8 cellular contexts compared by ENCODE assay signal in genomic region chr9:78235296-78235770, GRCh38. TPM values are rescaled to one million over a fixed set of nuclear protein-coding genes. Genes with fewer than 3 reads are reported as not detected.
A peak's percentile ranks its signal among the peaks of the same experiment; 100 is the strongest.
DNase-seq lines count a peak whose midpoint lies in the region; ATAC-seq and TF ChIP-seq lines count a peak whose summit lies in the region.

No MANE protein-coding gene starts in this region.

- peak overlapping the region; percentile 93 for H3K27ac Mint-ChIP-seq in T-helper 1 cell treated with Interleukin-12 subunit alpha and Interleukin-12 subunit beta and Interleukin-4 antibody, amounts not matched to agents 30 μg/mL and 1 μg/mL, for 36 hours
- peak overlapping the region; percentile 91 for H3K27ac Mint-ChIP-seq in activated CD4-positive, alpha-beta memory T cell treated with anti-CD3 and anti-CD28 coated beads for 36 hours
- no peak overlapping the region for H3K27ac Mint-ChIP-seq in glutamatergic neuron (ENCODE audit: unreplicated experiment)

- CTCF ChIA-PET in activated CD4-positive, alpha-beta memory T cell treated with anti-CD3 and anti-CD28 coated beads for 36 hours (lab: Charles Lee) = interaction anchor here (1.1 to 1.4 kb wide), 2 partner anchors 20 to 120 kb away, joined by 3 to 5 read pairs; no protein-coding TSS in a partner anchor

- H3K27me3 Mint-ChIP-seq in T-helper 1 cell treated with Interleukin-12 subunit alpha and Interleukin-12 subunit beta and Interleukin-4 antibody, amounts not matched to agents 30 μg/mL and 1 μg/mL, for 36 hours (ENCODE audit: low read depth) = peaks cover 5% of the 10 kb centered on the region
- no peaks in the 10 kb centered on the region for H3K27me3 Mint-ChIP-seq in activated CD4-positive, alpha-beta memory T cell treated with anti-CD3 and anti-CD28 coated beads for 36 hours
- H3K27me3 Mint-ChIP-seq in glutamatergic neuron (ENCODE audit: unreplicated experiment) = peaks cover 2% of the 10 kb centered on the region

- intact Hi-C loops in activated CD4-positive, alpha-beta memory T cell treated with anti-CD3 and anti-CD28 coated beads for 36 hours (cut with micrococcal nuclease) = loop anchor here (5.0 to 10.0 kb wide), 2 partner anchors 203 to 1061 kb away; partner anchors contain the start of genes GNAQ and VPS13A
- intact Hi-C loops in prostate gland (cut with DNase I) = no loop called here

- no peaks in the 10 kb centered on the region for H3K9me3 ChIP-seq in prostate gland

- no peaks in the 10 kb centered on the region for H3K36me3 ChIP-seq in prostate gland

- H3K4me1 Mint-ChIP-seq in T-helper 1 cell treated with Interleukin-12 subunit alpha and Interleukin-12 subunit beta and Interleukin-4 antibody, amounts not matched to agents 30 μg/mL and 1 μg/mL, for 36 hours (ENCODE audit: low read depth) = peaks cover 28% of the 10 kb centered on the region
- H3K4me1 Mint-ChIP-seq in activated CD4-positive, alpha-beta memory T cell treated with anti-CD3 and anti-CD28 coated beads for 36 hours (ENCODE audit: low read depth) = peaks cover 31% of the 10 kb centered on the region
- H3K4me1 Mint-ChIP-seq in glutamatergic neuron (ENCODE audit: low read depth, unreplicated experiment) = peaks cover 10% of the 10 kb centered on the region

- DNase-seq in T-helper 1 cell (no peak), glutamatergic neuron (no peak), prostate gland (ENCODE audit: low spot score) (no peak), islet precursor cell (no peak), NCI-H2227 (lab: John Stamatoyannopoulos, UW; ENCODE audit: unreplicated experiment) (no peak)
- no peak for DNase-seq in activated CD4-positive, alpha-beta memory T cell treated with anti-CD3 and anti-CD28 coated beads for 36 hours

- no peaks in the 10 kb centered on the region for H3K27me3 ChIP-seq in prostate gland (replicated peaks; ENCODE audit: insufficient read depth)

- H3K4me1 ChIP-seq in prostate gland (replicated peaks) = no peaks in the 10 kb centered on the region

- no peak for ATAC-seq in HG02938 (IDR thresholded peaks at IDR 0.05; ENCODE audit: unreplicated experiment)

- H3K4me3 Mint-ChIP-seq in T-helper 1 cell treated with Interleukin-12 subunit alpha and Interleukin-12 subunit beta and Interleukin-4 antibody, amounts not matched to agents 30 μg/mL and 1 μg/mL, for 36 hours = no peak overlapping the region
- peak overlapping the region; percentile 94 for H3K4me3 Mint-ChIP-seq in activated CD4-positive, alpha-beta memory T cell treated with anti-CD3 and anti-CD28 coated beads for 36 hours
- H3K4me3 Mint-ChIP-seq in glutamatergic neuron (ENCODE audit: unreplicated experiment) = peak overlapping the region; percentile 97

- TF ChIP-seq CTCF in glutamatergic neuron (IDR thresholded peaks at IDR 0.05; ENCODE audit: partially characterized antibody, unreplicated experiment) (no peak), prostate gland (IDR thresholded peaks at IDR 0.05) (no peak)

- peak overlapping the region; percentile 73 to 79 for H3K27ac ChIP-seq in prostate gland

- no peak for TF ChIP-seq POLR2A in prostate gland (IDR thresholded peaks at IDR 0.05)

- H3K9me3 Mint-ChIP-seq in T-helper 1 cell treated with Interleukin-12 subunit alpha and Interleukin-12 subunit beta and Interleukin-4 antibody, amounts not matched to agents 30 μg/mL and 1 μg/mL, for 36 hours = no peaks in the 10 kb centered on the region
- no peaks in the 10 kb centered on the region for H3K9me3 Mint-ChIP-seq in activated CD4-positive, alpha-beta memory T cell treated with anti-CD3 and anti-CD28 coated beads for 36 hours
- no peaks in the 10 kb centered on the region for H3K9me3 Mint-ChIP-seq in glutamatergic neuron (ENCODE audit: unreplicated experiment)

- H3K4me3 ChIP-seq in prostate gland = peak overlapping the region; percentile 70

- H3K36me3 Mint-ChIP-seq in T-helper 1 cell treated with Interleukin-12 subunit alpha and Interleukin-12 subunit beta and Interleukin-4 antibody, amounts not matched to agents 30 μg/mL and 1 μg/mL, for 36 hours (ENCODE audit: low read depth) = peaks cover 13% of the 10 kb centered on the region
- peaks cover 12% of the 10 kb centered on the region for H3K36me3 Mint-ChIP-seq in activated CD4-positive, alpha-beta memory T cell treated with anti-CD3 and anti-CD28 coated beads for 36 hours
- H3K36me3 Mint-ChIP-seq in glutamatergic neuron (ENCODE audit: unreplicated experiment) = no peaks in the 10 kb centered on the region

- POLR2A ChIA-PET in activated CD4-positive, alpha-beta memory T cell treated with anti-CD3 and anti-CD28 coated beads for 36 hours (lab: Charles Lee) = interaction anchor here (0.6 to 2.3 kb wide), 3 partner anchors 28 to 1336 kb away, joined by 3 to 19 read pairs (median 6); partner anchors contain the start of genes PSAT1 and TLE4

- WGBS in prostate gland = 2% methylated on average over 17 of the region's 17 CpGs

RNA-seq across cellular contexts. Expression of gene CEP78, which starts 0.5 kb away (rescaled TPM):
- total RNA-seq in activated CD4-positive, alpha-beta memory T cell treated with anti-CD3 and anti-CD28 coated beads for 36 hours = 10 to 100 TPM; 40.1 to 42.2 TPM
- total RNA-seq in glutamatergic neuron (ENCODE audit: unreplicated experiment) (29.7 TPM), prostate gland (10 to 100 TPM; 12.0 to 16.5 TPM)
